In the genomic region with DNA sequence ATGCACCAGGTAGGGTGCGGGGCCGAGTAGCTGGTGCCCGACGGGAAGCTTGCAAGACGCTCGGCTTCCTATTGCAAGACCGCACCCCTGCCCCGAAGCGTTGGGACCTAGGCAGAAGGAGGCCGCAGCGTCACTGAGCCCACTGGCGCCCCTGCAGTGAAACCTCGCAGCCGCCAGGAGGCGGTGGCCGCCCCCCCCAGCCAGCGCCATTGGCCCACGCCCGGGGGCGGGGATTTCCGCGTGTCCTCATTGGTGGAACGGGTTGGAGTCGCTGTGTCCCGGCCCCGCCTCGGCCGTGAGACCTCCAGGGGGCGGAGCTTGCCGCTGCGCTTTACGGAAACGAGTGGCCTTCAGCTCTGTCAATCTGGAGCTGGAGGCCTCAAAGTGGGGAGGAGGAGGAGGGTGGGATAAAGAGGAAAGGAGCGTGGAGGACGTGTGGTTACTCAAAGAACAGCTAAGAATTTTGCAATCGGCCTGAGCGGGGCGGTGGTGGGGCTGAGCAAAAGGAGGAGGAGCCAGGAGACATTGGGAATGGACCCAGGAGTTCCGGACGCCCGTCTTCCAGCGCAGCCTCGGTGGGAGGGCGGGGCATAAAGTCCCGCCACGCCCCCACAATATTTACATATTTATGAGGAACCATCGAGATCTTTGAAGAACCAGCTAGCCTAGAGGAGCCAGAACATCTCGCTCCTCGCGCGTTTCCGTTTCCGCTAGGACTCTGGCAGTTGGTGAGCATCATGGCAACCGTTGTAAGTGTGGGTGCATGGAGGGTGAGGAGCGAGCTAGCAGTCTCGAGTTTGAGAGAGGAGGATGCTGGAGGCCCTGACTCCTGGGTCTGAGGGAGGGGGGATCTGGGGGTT, we compare ENCODE assay signal across 8 cellular contexts. TPM values are rescaled to one million over a fixed set of nuclear protein-coding genes. Genes with fewer than 3 reads are reported as not detected.
DNase-seq lines count a peak whose midpoint lies in the region; ATAC-seq and TF ChIP-seq lines count a peak whose summit lies in the region.

A gene (minus strand): TSS at position 135 of the 860 bp plus-strand sequence. CDS start 197 bp downstream, outside the sequence.
A gene (plus strand): TSS at position 713 of the 860 bp plus-strand sequence. CDS start 25 bp downstream, at position 738.

- peak; percentile 90 to 93 for ATAC-seq in CD4-positive, CD25-positive, alpha-beta regulatory T cell (ENCODE audit: low read depth in 2 of 2)
- ATAC-seq in GM19397 (IDR thresholded peaks at IDR 0.05; ENCODE audit: unreplicated experiment) (peak; percentile 87), HG03575 (IDR thresholded peaks at IDR 0.05; ENCODE audit: extremely low read depth, insufficient number of reproducible peaks, low FRiP score, unreplicated experiment) (peak; percentile 76)

- H3K27ac Mint-ChIP-seq in CD4-positive, CD25-positive, alpha-beta regulatory T cell = peak within 1 kb of the TSS; percentile 97 to 99 (median 98)
- peak within 1 kb of the TSS; percentile 95 for H3K27ac Mint-ChIP-seq in activated CD4-positive, alpha-beta memory T cell treated with anti-CD3 and anti-CD28 coated beads, Interleukin-2, amount 10 ng/mL, durations not matched to agents 7 days and 5 days

- CTCF ChIA-PET in activated CD4-positive, alpha-beta memory T cell treated with anti-CD3 and anti-CD28 coated beads, Interleukin-2, amount 10 ng/mL, durations not matched to agents 7 days and 5 days (lab: Charles Lee) = interaction anchor here (0.6 to 3.4 kb wide), 83 partner anchors 9 to 685 kb away, joined by 3 to 103 read pairs (median 4); a partner anchor contains a TSS

- no peaks in the 10 kb centered on the region for H3K9me3 ChIP-seq in CD4-positive, CD25-positive, alpha-beta regulatory T cell (ENCODE audit: control insufficient read depth in 2 of 2, low read length in 2 of 2)
- H3K9me3 ChIP-seq in duodenal mucosa (ENCODE audit: control insufficient read depth in 1 of 2, low read length in 2 of 2) = no peaks in the 10 kb centered on the region

- intact Hi-C loops in lower leg skin (cut with DNase I; ENCODE audit: low total_unique reads) = loop anchor here (10.0 kb wide), 1 partner anchor 151 kb away; no protein-coding TSS in a partner anchor

- H3K4me3 Mint-ChIP-seq in CD4-positive, CD25-positive, alpha-beta regulatory T cell = peak within 1 kb of the TSS; percentile 89 to 97 (median 94)
- peak within 1 kb of the TSS; percentile 98 for H3K4me3 Mint-ChIP-seq in activated CD4-positive, alpha-beta memory T cell treated with anti-CD3 and anti-CD28 coated beads, Interleukin-2, amount 10 ng/mL, durations not matched to agents 7 days and 5 days

- DNase-seq in CD4-positive, CD25-positive, alpha-beta regulatory T cell = peak; percentile 98 to 100 (median 99)
- peak; percentile 97 for DNase-seq in NCI-H82 treated with DMSO at 0.1 percent for 48 hours (lab: John Stamatoyannopoulos, UW; ENCODE audit: unreplicated experiment)
- DNase-seq in activated CD4-positive, alpha-beta memory T cell treated with anti-CD3 and anti-CD28 coated beads, Interleukin-2, amount 10 ng/mL, durations not matched to agents 7 days and 5 days = peak; percentile 99
- DNase-seq in lower leg skin (ENCODE audit: low spot score in 2 of 2) = peak; percentile 99 to 100
- DNase-seq in stimulated activated CD4-positive, alpha-beta T cell treated with anti-CD3 and anti-CD28 coated beads, TNF-alpha, amount 100 ng/mL, for 1 hour (ENCODE audit: low read depth in 3 of 3, low spot score in 1 of 3) = peak; percentile 97 to 99 (median 99)

- peak within 1 kb of the TSS; percentile 85 for H3K4me3 ChIP-seq in CD4-positive, CD25-positive, alpha-beta regulatory T cell (ENCODE audit: low read depth, low read length)
- peak within 1 kb of the TSS; percentile 96 to 99 for H3K4me3 ChIP-seq in duodenal mucosa (ENCODE audit: low read depth in 1 of 2, low read length in 2 of 2)
- peak within 1 kb of the TSS; percentile 91 for H3K4me3 ChIP-seq in lower leg skin (ENCODE audit: low read depth, poor library complexity, severe bottlenecking)

- peaks cover 9 to 50% (median 34%) of the 10 kb centered on the region in 4 donors for H3K4me1 Mint-ChIP-seq in CD4-positive, CD25-positive, alpha-beta regulatory T cell
- H3K4me1 Mint-ChIP-seq in activated CD4-positive, alpha-beta memory T cell treated with anti-CD3 and anti-CD28 coated beads, Interleukin-2, amount 10 ng/mL, durations not matched to agents 7 days and 5 days = peaks cover 51% of the 10 kb centered on the region

- H3K36me3 Mint-ChIP-seq in CD4-positive, CD25-positive, alpha-beta regulatory T cell = peaks cover 12% of the 10 kb centered on the region
- H3K36me3 Mint-ChIP-seq in activated CD4-positive, alpha-beta memory T cell treated with anti-CD3 and anti-CD28 coated beads, Interleukin-2, amount 10 ng/mL, durations not matched to agents 7 days and 5 days (ENCODE audit: low read depth) = peaks cover 31% of the 10 kb centered on the region

- H3K4me1 ChIP-seq in CD4-positive, CD25-positive, alpha-beta regulatory T cell (ENCODE audit: control insufficient read depth, insufficient read depth, low read length, poor library complexity, severe bottlenecking) = peaks cover 30% of the 10 kb centered on the region
- H3K4me1 ChIP-seq in duodenal mucosa (ENCODE audit: control insufficient read depth in 1 of 2, insufficient read depth in 2 of 2, low read length in 2 of 2) = peaks cover 21 to 31% of the 10 kb centered on the region in 2 donors

- H3K36me3 ChIP-seq in CD4-positive, CD25-positive, alpha-beta regulatory T cell (ENCODE audit: control insufficient read depth, insufficient read depth, low read length) = no peaks in the 10 kb centered on the region
- H3K36me3 ChIP-seq in duodenal mucosa (ENCODE audit: control insufficient read depth in 1 of 2, insufficient read depth in 2 of 2, low read length in 2 of 2) = peaks cover 7 to 13% of the 10 kb centered on the region in 2 donors

- no peaks in the 10 kb centered on the region for H3K27me3 Mint-ChIP-seq in CD4-positive, CD25-positive, alpha-beta regulatory T cell
- no peaks in the 10 kb centered on the region for H3K27me3 Mint-ChIP-seq in activated CD4-positive, alpha-beta memory T cell treated with anti-CD3 and anti-CD28 coated beads, Interleukin-2, amount 10 ng/mL, durations not matched to agents 7 days and 5 days

- POLR2A ChIA-PET in activated CD4-positive, alpha-beta memory T cell treated with anti-CD3 and anti-CD28 coated beads, Interleukin-2, amount 10 ng/mL, durations not matched to agents 7 days and 5 days (lab: Charles Lee) = interaction anchor here (0.6 to 2.7 kb wide), 28 partner anchors 9 to 650 kb away, joined by 3 to 16 read pairs (median 4); a partner anchor contains a TSS

- peak in 2 of 3 donors; percentile 29 to 99 for TF ChIP-seq CTCF in lower leg skin (IDR thresholded peaks at IDR 0.05)

- no peaks in the 10 kb centered on the region for H3K9me3 Mint-ChIP-seq in CD4-positive, CD25-positive, alpha-beta regulatory T cell
- no peaks in the 10 kb centered on the region for H3K9me3 Mint-ChIP-seq in activated CD4-positive, alpha-beta memory T cell treated with anti-CD3 and anti-CD28 coated beads, Interleukin-2, amount 10 ng/mL, durations not matched to agents 7 days and 5 days

- 0 to 1% methylated on average over 55 to 56 of the region's 56 CpGs for WGBS in lower leg skin, 2 donors

- TF ChIP-seq POLR2A in lower leg skin (IDR thresholded peaks at IDR 0.05) = peak in 1 of 2 donors; percentile 29

- peak within 1 kb of the TSS; percentile 98 to 100 for H3K9ac ChIP-seq in duodenal mucosa (ENCODE audit: low read depth in 1 of 2, low read length in 2 of 2)

- no peaks in the 10 kb centered on the region for H3K27me3 ChIP-seq in CD4-positive, CD25-positive, alpha-beta regulatory T cell (ENCODE audit: control insufficient read depth, insufficient read depth, low read length)
- H3K27me3 ChIP-seq in duodenal mucosa (ENCODE audit: control insufficient read depth in 1 of 2, insufficient read depth in 2 of 2, low read length in 2 of 2) = no peaks in the 10 kb centered on the region

- H3K27ac ChIP-seq in CD4-positive, CD25-positive, alpha-beta regulatory T cell (ENCODE audit: insufficient read depth, low read length, poor library complexity, severe bottlenecking) = peak within 1 kb of the TSS; percentile 90
- peak within 1 kb of the TSS; percentile 90 for H3K27ac ChIP-seq in duodenal mucosa (ENCODE audit: low read depth, low read length)

RNA-seq across cellular contexts. Expression of the first gene that starts in this region (rescaled TPM):
- total RNA-seq in CD4-positive, CD25-positive, alpha-beta regulatory T cell = 37.1 TPM
- polyA plus RNA-seq in CD4-positive, CD25-positive, alpha-beta regulatory T cell = 10 to 100 TPM; 24.5 to 28.8 (median 26.2) TPM
- 10 to 100 TPM; 55.1 to 56.3 TPM for total RNA-seq in activated CD4-positive, alpha-beta memory T cell treated with anti-CD3 and anti-CD28 coated beads, Interleukin-2, amount 10 ng/mL, durations not matched to agents 7 days and 5 days
- 10 to 100 TPM; 16.4 to 33.3 (median 20.5) TPM for total RNA-seq in lower leg skin

RNA-seq across cellular contexts. Expression of the second gene that starts in this region (rescaled TPM):
- total RNA-seq in CD4-positive, CD25-positive, alpha-beta regulatory T cell = 18.5 TPM
- 10 to 100 TPM; 49.1 to 60.2 (median 52.9) TPM for polyA plus RNA-seq in CD4-positive, CD25-positive, alpha-beta regulatory T cell
- 10 to 100 TPM; 74.7 to 80.1 TPM for total RNA-seq in activated CD4-positive, alpha-beta memory T cell treated with anti-CD3 and anti-CD28 coated beads, Interleukin-2, amount 10 ng/mL, durations not matched to agents 7 days and 5 days
- total RNA-seq in lower leg skin = 10 to 100 TPM; 61.3 to 83.8 (median 83.3) TPM

Comparison
In these comparisons a context has a peak if more than half of its experiments do, and no peak if none do; other contexts are left out.
1. Peak in every context shown above with its lines: DNase-seq, ATAC-seq, H3K4me3 ChIP-seq and H3K27ac ChIP-seq.